In the genomic region with DNA sequence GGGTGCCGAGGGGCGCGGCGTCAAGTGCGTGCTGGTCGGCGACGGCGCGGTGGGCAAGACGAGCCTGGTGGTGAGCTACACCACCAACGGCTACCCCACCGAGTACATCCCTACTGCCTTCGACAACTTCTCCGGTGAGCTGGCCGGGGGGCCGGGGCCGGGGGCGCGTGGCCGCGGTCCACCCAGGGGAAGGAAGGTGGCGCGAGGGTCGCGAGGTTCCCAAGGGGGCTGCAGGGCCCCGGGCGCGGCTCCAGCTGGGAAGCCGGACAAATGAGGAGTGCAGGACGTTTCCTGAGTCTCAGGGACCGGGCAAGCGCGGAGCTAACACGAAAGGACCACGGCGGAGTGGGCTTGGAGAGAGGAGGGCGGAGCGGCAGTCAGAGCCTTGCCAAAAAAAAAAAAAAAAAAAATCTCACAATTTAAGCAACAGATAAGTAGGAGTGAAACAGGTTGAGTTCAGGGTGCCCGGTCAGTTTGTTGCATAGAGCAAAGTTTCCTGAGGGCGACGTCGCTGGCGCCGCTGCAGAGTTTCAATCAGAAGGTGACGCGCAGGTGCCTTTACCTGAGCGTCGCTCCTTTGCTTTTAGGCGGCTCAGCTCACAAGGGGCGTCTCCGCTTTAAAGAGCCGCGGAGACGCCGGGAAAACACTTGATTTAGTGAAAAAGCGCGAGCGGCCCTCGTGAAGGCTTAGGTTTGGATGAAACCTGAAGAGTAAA, we compare ENCODE assay signal across 8 cellular contexts. TPM values are rescaled to one million over a fixed set of nuclear protein-coding genes. Genes with fewer than 3 reads are reported as not detected.
DNase-seq lines count a peak whose midpoint lies in the region; ATAC-seq and TF ChIP-seq lines count a peak whose summit lies in the region.

No MANE protein-coding gene starts in this region.

- H3K27me3 ChIP-seq in tibial artery = no peaks in the 10 kb centered on the region

- H3K4me3 Mint-ChIP-seq in activated CD4-positive, alpha-beta T cell treated with anti-CD3 and anti-CD28 coated beads for 36 hours = peak overlapping the region; percentile 63
- H3K4me3 Mint-ChIP-seq in mesothelial cell of epicardium = peak overlapping the region; percentile 91

- H3K9me3 ChIP-seq in tibial artery = no peaks in the 10 kb centered on the region

- H3K9me3 Mint-ChIP-seq in activated CD4-positive, alpha-beta T cell treated with anti-CD3 and anti-CD28 coated beads for 36 hours (ENCODE audit: low read depth) = no peaks in the 10 kb centered on the region
- H3K9me3 Mint-ChIP-seq in mesothelial cell of epicardium = no peaks in the 10 kb centered on the region

- H3K4me1 Mint-ChIP-seq in activated CD4-positive, alpha-beta T cell treated with anti-CD3 and anti-CD28 coated beads for 36 hours = peaks cover 8% of the 10 kb centered on the region
- peaks cover 47% of the 10 kb centered on the region for H3K4me1 Mint-ChIP-seq in mesothelial cell of epicardium

- TF ChIP-seq CTCF in mesothelial cell of epicardium (IDR thresholded peaks at IDR 0.05; ENCODE audit: unreplicated experiment) = no peak
- TF ChIP-seq CTCF in tibial artery (IDR thresholded peaks at IDR 0.05) = no peak

- peak; percentile 73 for DNase-seq in COLO668 (lab: John Stamatoyannopoulos, UW; ENCODE audit: unreplicated experiment)
- DNase-seq in activated CD4-positive, alpha-beta T cell treated with anti-CD3 and anti-CD28 coated beads for 36 hours = peak; percentile 37
- DNase-seq in effector CD4-positive, alpha-beta T cell = peak; percentile 12
- peak; percentile 24 to 65 for DNase-seq in mesothelial cell of epicardium (ENCODE audit: low spot score in 2 of 2, unreplicated experiment in 2 of 2)
- DNase-seq in tibial artery = peak; percentile 47 to 72
- no peak for DNase-seq in KG1 (lab: John Stamatoyannopoulos, UW)

- peaks cover 0 to 43% (median 24%) of the 10 kb centered on the region in 4 donors for H3K4me1 ChIP-seq in tibial artery

- H3K36me3 ChIP-seq in tibial artery = peaks cover 11 to 15% (median 13%) of the 10 kb centered on the region in 3 donors

- H3K27ac Mint-ChIP-seq in activated CD4-positive, alpha-beta T cell treated with anti-CD3 and anti-CD28 coated beads for 36 hours = no peak overlapping the region
- peak overlapping the region; percentile 94 for H3K27ac Mint-ChIP-seq in mesothelial cell of epicardium

- CTCF ChIA-PET in activated CD4-positive, alpha-beta T cell treated with anti-CD3 and anti-CD28 coated beads for 36 hours (lab: Charles Lee) = interaction anchor here (0.5 to 2.7 kb wide), 6 partner anchors 22 to 496 kb away, joined by 3 to 24 read pairs (median 4); no protein-coding TSS in a partner anchor

- H3K27me3 Mint-ChIP-seq in activated CD4-positive, alpha-beta T cell treated with anti-CD3 and anti-CD28 coated beads for 36 hours = peaks cover 10% of the 10 kb centered on the region
- no peaks in the 10 kb centered on the region for H3K27me3 Mint-ChIP-seq in mesothelial cell of epicardium (ENCODE audit: low read depth)

- intact Hi-C loops in activated CD4-positive, alpha-beta T cell treated with anti-CD3 and anti-CD28 coated beads for 36 hours (cut with DNase I, micrococcal nuclease) = loop anchor here (1.0 to 10.0 kb wide), 6 partner anchors 56 to 491 kb away; no protein-coding TSS in a partner anchor
- intact Hi-C loops in tibial artery (cut with DNase I; ENCODE audit: low total_unique reads) = loop anchor here (5.0 to 10.0 kb wide), 3 partner anchors 71 to 496 kb away; no protein-coding TSS in a partner anchor

- no peaks in the 10 kb centered on the region for H3K36me3 Mint-ChIP-seq in activated CD4-positive, alpha-beta T cell treated with anti-CD3 and anti-CD28 coated beads for 36 hours (ENCODE audit: low read depth)
- H3K36me3 Mint-ChIP-seq in mesothelial cell of epicardium = peaks cover 11% of the 10 kb centered on the region

- peak overlapping the region; percentile 96 to 97 for H3K4me3 ChIP-seq in tibial artery

- POLR2A ChIA-PET in activated CD4-positive, alpha-beta T cell treated with anti-CD3 and anti-CD28 coated beads for 36 hours (lab: Charles Lee) = no interaction called here

- peak overlapping the region; percentile 89 to 95 for H3K27ac ChIP-seq in tibial artery

- ATAC-seq in HG03354 (IDR thresholded peaks at IDR 0.05; ENCODE audit: poor library complexity, severe bottlenecking, unreplicated experiment) = peak; percentile 31
- peak; percentile 13 for ATAC-seq in activated CD4-positive, alpha-beta T cell treated with anti-CD3 and anti-CD28 coated beads for 36 hours
- no peak for ATAC-seq in GM19395 (IDR thresholded peaks at IDR 0.05; ENCODE audit: unreplicated experiment)

RNA-seq across cellular contexts. Expression of gene RHOU, which starts 0.8 kb away (rescaled TPM):
- total RNA-seq in activated CD4-positive, alpha-beta T cell treated with anti-CD3 and anti-CD28 coated beads for 36 hours = 1 to 10 TPM; 1.2 TPM
- 39.8 to 40.6 TPM (median 40.6 TPM) in 3 replicates for total RNA-seq in mesothelial cell of epicardium

Comparison
In these comparisons a context has a peak if more than half of its experiments do, and no peak if none do; other contexts are left out.
1. RNA of gene RHOU, which starts 0.8 kb away (total RNA-seq): 39.8 to 40.6 TPM in mesothelial cell of epicardium; 1.2 TPM in activated CD4-positive, alpha-beta T cell treated with anti-CD3 and anti-CD28 coated beads for 36 hours; every median in the first group is over 10 times any median in the second.